8 cellular contexts compared by ENCODE assay signal in genomic region chr16:66894948-66895696, GRCh38. TPM values are rescaled to one million over a fixed set of nuclear protein-coding genes. Genes with fewer than 3 reads are reported as not detected.
DNase-seq lines count a peak whose midpoint lies in the region; ATAC-seq, FAIRE-seq and TF ChIP-seq lines count a peak whose summit lies in the region.

No MANE protein-coding gene starts in this region.

- no peak overlapping the region for H3K4me2 ChIP-seq in GM12878 (ENCODE audit: control insufficient read depth, insufficient read depth)
- H3K4me2 ChIP-seq in smooth muscle cell, result no peak overlapping the region

- DNase-seq in Ammon's horn (ENCODE audit: low spot score), result peak; percentile 93
- DNase-seq in NAMALWA (ENCODE audit: low spot score), result peak; percentile 79
- peak in 2 of 3 donors; percentile 14 to 39 for DNase-seq in T-helper 17 cell
- DNase-seq in GM12878 (ENCODE audit: low read depth, low spot score), result no peak
- peak; percentile 50 to 57 for DNase-seq in hippocampal formation (lab: John Stamatoyannopoulos, UW)
- DNase-seq in smooth muscle cell (lab: John Stamatoyannopoulos, UW; ENCODE audit: unreplicated experiment), result no peak

- H3K9ac ChIP-seq in GM12878 (ENCODE audit: control insufficient read depth, insufficient read depth, low read length) (no peak overlapping the region), smooth muscle cell (ENCODE audit: low read depth) (no peak overlapping the region)

- intact Hi-C loops in GM12878 (cut with micrococcal nuclease; ENCODE audit: unreplicated experiment), result loop anchor here (1.0 kb wide), 2 partner anchors 33 to 52 kb away; no protein-coding TSS in a partner anchor

- 47% methylated on average over 10 of the region's 11 CpGs for WGBS in GM12878 (ENCODE audit: insufficient coverage, insufficient replicate concordance, low lambda C conversion rate, missing lambda C conversion rate)
- WGBS in smooth muscle cell (ENCODE audit: low lambda C conversion rate), result 58% methylated on average over 11 of the region's 11 CpGs

- in situ Hi-C loops in GM12878 (cut with MboI), result no loop called here

- TF ChIP-seq CTCF in GM12878 (IDR thresholded peaks at IDR 0.05 in 2 of 3, conservative IDR thresholded peaks at IDR 0.05 in 1 of 3; ENCODE audit: control insufficient read depth in 2 of 3, extremely low read depth in 1 of 3, insufficient read depth in 1 of 3, low read depth in 3 of 3, low read length in 3 of 3) (peak; percentile 86 to 95 (median 91); a peak in 5 of 6 replicates), smooth muscle cell (IDR thresholded peaks at IDR 0.05; ENCODE audit: borderline replicate concordance, insufficient read depth, poor library complexity, severe bottlenecking) (peak; percentile 83)

- TF ChIP-seq EP300 in GM12878 (IDR thresholded peaks at IDR 0.05; ENCODE audit: borderline replicate concordance in 1 of 2, control insufficient read depth in 1 of 2, low read depth in 2 of 2, low read length in 2 of 2), result no peak

- no peaks in the 10 kb centered on the region for H3K27me3 Mint-ChIP-seq in T-helper 17 cell

- H3K27ac Mint-ChIP-seq in T-helper 17 cell, result peak overlapping the region; percentile 77

- H3K27ac ChIP-seq in GM12878 (ENCODE audit: control insufficient read depth, insufficient read depth) (no peak overlapping the region), smooth muscle cell (ENCODE audit: low read depth) (no peak overlapping the region)

- H2AFZ ChIP-seq in GM12878 (ENCODE audit: control insufficient read depth, low read depth, low read length) (no peak overlapping the region), smooth muscle cell (ENCODE audit: low read depth) (no peak overlapping the region)

- TF ChIP-seq RAD21 in GM12878 (IDR thresholded peaks at IDR 0.05; ENCODE audit: insufficient read depth, low read depth, low read length), result peak; percentile 89

- H3K36me3 ChIP-seq in GM12878 (ENCODE audit: control insufficient read depth in 2 of 2, insufficient read depth in 2 of 2, low read length in 1 of 2) (no peaks in the 10 kb centered on the region), smooth muscle cell (ENCODE audit: low read depth) (no peaks in the 10 kb centered on the region)

- H3K79me2 ChIP-seq in GM12878 (ENCODE audit: control insufficient read depth, insufficient read depth, low read length), result no peaks in the 10 kb centered on the region
- H3K79me2 ChIP-seq in smooth muscle cell (ENCODE audit: low read depth), result no peaks in the 10 kb centered on the region

- POLR2A ChIA-PET in GM12878 (lab: Charles Lee), result interaction anchor here (1.0 kb wide), 1 partner anchor 13 kb away, joined by 3 read pairs; no protein-coding TSS in a partner anchor

- peaks cover 11% of the 10 kb centered on the region for H3F3A ChIP-seq in smooth muscle cell (ENCODE audit: low read depth)

- SMC1A ChIA-PET in GM12878 (lab: Charles Lee; ENCODE audit: uncharacterized antibody, unreplicated experiment), result interaction anchor here (0.6 to 3.0 kb wide), 8 partner anchors 9 to 240 kb away, joined by 3 to 9 read pairs (median 3); no protein-coding TSS in a partner anchor

- H3K4me3 ChIP-seq in GM12878 (no peak overlapping the region), smooth muscle cell (no peak overlapping the region)

- H3K9me3 ChIP-seq in T-helper 17 cell (ENCODE audit: control insufficient read depth, low read length, poor library complexity, severe bottlenecking) (no peaks in the 10 kb centered on the region), GM12878 (replicated peaks; ENCODE audit: control insufficient read depth, insufficient read depth, low read length) (no peaks in the 10 kb centered on the region), smooth muscle cell (replicated peaks; ENCODE audit: low read depth) (no peaks in the 10 kb centered on the region)

- CTCF ChIA-PET in GM12878 (lab: Yijun Ruan, JAX), result interaction anchor here (0.6 to 9.7 kb wide), 21 partner anchors 8 to 123 kb away, joined by 3 to 77 read pairs (median 4); partner anchors contain the start of genes CDH16, PDP2 and RRAD

- no peaks in the 10 kb centered on the region for H3K27me3 ChIP-seq in GM12878 (replicated peaks in 1 of 2; ENCODE audit: control insufficient read depth in 2 of 2, insufficient read depth in 2 of 2, low read length in 1 of 2)
- H3K27me3 ChIP-seq in smooth muscle cell (ENCODE audit: low read depth), result no peaks in the 10 kb centered on the region

- no peak overlapping the region for H3K4me3 Mint-ChIP-seq in T-helper 17 cell

- H4K20me1 ChIP-seq in GM12878 (ENCODE audit: control insufficient read depth, insufficient read depth) (no peaks in the 10 kb centered on the region), smooth muscle cell (ENCODE audit: low read depth) (no peaks in the 10 kb centered on the region)

- TF ChIP-seq POLR2A in GM12878 (IDR thresholded peaks at IDR 0.05; ENCODE audit: low read depth, low read length), result no peak

- no TSS peak for BruUV-seq in GM12878 (replicated peaks; lab: Mats Ljungman, UMichigan)

- H3K36me3 Mint-ChIP-seq in T-helper 17 cell (ENCODE audit: low read depth), result no peaks in the 10 kb centered on the region

- H3K4me1 ChIP-seq in GM12878 (ENCODE audit: control insufficient read depth, insufficient read depth, low read length) (no peaks in the 10 kb centered on the region; the same call in 1 of the 2 replicates), smooth muscle cell (ENCODE audit: low read depth) (no peaks in the 10 kb centered on the region)

- RAD21 ChIA-PET in GM12878 (lab: Charles Lee; ENCODE audit: unreplicated experiment), result interaction anchor here (1.0 to 1.9 kb wide), 7 partner anchors 9 to 259 kb away, joined by 3 to 6 read pairs (median 4); partner anchors contain the start of gene PDP2

- peaks cover 17% of the 10 kb centered on the region for H3K4me1 Mint-ChIP-seq in T-helper 17 cell

- peak; percentile 91 for FAIRE-seq in GM12878 (lab: Jason Lieb, UNC)

- ATAC-seq in GM18868 (IDR thresholded peaks at IDR 0.05; ENCODE audit: unreplicated experiment), result peak; percentile 85
- peak; percentile 91 for ATAC-seq in T-helper 17 cell
- peak; percentile 98 for ATAC-seq in GM12878
- no peak for ATAC-seq in GM19397 (IDR thresholded peaks at IDR 0.05; ENCODE audit: unreplicated experiment)

RNA-seq across cellular contexts. Expression of gene PDP2, which starts 14.8 kb away (rescaled TPM):
- total RNA-seq in T-helper 17 cell (1 to 10 TPM; 5.8 to 8.9 TPM), GM12878 (2014; rRNA removed) (6.3 and 6.4 TPM in 2 replicates), GM12878 (2014; rRNA removed; fragmentation: Illumina TruSeq; extraction: Trizol) (6.1 and 6.4 TPM in 2 replicates), GM12878 (2021) (16.4 and 19.5 TPM in 2 replicates), smooth muscle cell (3.2 and 5.7 TPM in 2 replicates)
- 25.6 and 31.0 TPM in 2 replicates for total RNA-seq in GM12878 (2013; cell fraction: nucleolus; rRNA removed)
- 2.4 TPM for polyA plus RNA-seq in GM12878 (2011; ENCODE audit: low read depth)
- polyA plus RNA-seq in GM12878 (2011; rRNA removed) (31.1 and 33.0 TPM in 2 replicates), GM12878 (2014; fragmentation: Illumina TruSeq; extraction: Trizol) (11.4 and 19.3 TPM in 2 replicates), GM12878 (2014; fragmentation: Nextera tagmentation; extraction: Ambion mirVana) (1 to 10 TPM; 3.0 to 4.5 TPM), GM12878 (2014; rRNA removed) (8.0 and 12.5 TPM in 2 replicates), GM12878 (2016; fragmentation: Nextera tagmentation; extraction: Ambion mirVana) (1 to 10 TPM; 1.9 to 4.5 TPM), smooth muscle cell (1.1 and 1.5 TPM in 2 replicates)
- polyA plus RNA-seq in GM12878 (2011; cell fraction: cytosol; rRNA removed), result 21.9 and 22.4 TPM in 2 replicates
- 14.3 and 17.5 TPM in 2 replicates for polyA plus RNA-seq in GM12878 (2011; cell fraction: nucleus; rRNA removed)
- polyA plus RNA-seq in GM12878 (2012), result 3.7 and 6.4 TPM in 2 replicates
- 61.7 and 73.4 TPM in 2 replicates for polyA minus RNA-seq in GM12878 (2011; rRNA and poly(A)+ RNA removed)
- 9.2 and 15.0 TPM in 2 replicates for polyA minus RNA-seq in GM12878 (2011; cell fraction: cytosol; rRNA and poly(A)+ RNA removed)
- polyA minus RNA-seq in GM12878 (2011; cell fraction: nucleus; rRNA and poly(A)+ RNA removed), result 8.7 and 23.7 TPM in 2 replicates

RNA-seq across cellular contexts. Expression of gene CDH16, which starts 23.6 kb away (rescaled TPM):
- not detected for total RNA-seq in T-helper 17 cell
- not detected in 2 replicates for total RNA-seq in GM12878 (2013; cell fraction: nucleolus; rRNA removed)
- total RNA-seq in GM12878 (2014; rRNA removed), result not detected in 2 replicates
- not detected in 2 replicates for total RNA-seq in GM12878 (2014; rRNA removed; fragmentation: Illumina TruSeq; extraction: Trizol)
- total RNA-seq in GM12878 (2021), result not detected in 2 replicates
- polyA plus RNA-seq in GM12878 (2011; ENCODE audit: low read depth), result not detected
- polyA plus RNA-seq in GM12878 (2011; rRNA removed), result 0.05 TPM in 1 of 2 replicates, not detected in the other
- 0.04 and 0.05 TPM in 2 replicates for polyA plus RNA-seq in GM12878 (2011; cell fraction: cytosol; rRNA removed)
- polyA plus RNA-seq in GM12878 (2011; cell fraction: nucleus; rRNA removed), result 0.18 and 0.28 TPM in 2 replicates
- not detected in 2 replicates for polyA plus RNA-seq in GM12878 (2012)
- not detected in 2 replicates for polyA plus RNA-seq in GM12878 (2014; fragmentation: Illumina TruSeq; extraction: Trizol)
- not detected for polyA plus RNA-seq in GM12878 (2014; fragmentation: Nextera tagmentation; extraction: Ambion mirVana)
- not detected in 2 replicates for polyA plus RNA-seq in GM12878 (2014; rRNA removed)
- not detected for polyA plus RNA-seq in GM12878 (2016; fragmentation: Nextera tagmentation; extraction: Ambion mirVana)
- 1.2 TPM in 1 of 2 replicates, not detected in the other for polyA minus RNA-seq in GM12878 (2011; rRNA and poly(A)+ RNA removed)
- not detected in 2 replicates for polyA minus RNA-seq in GM12878 (2011; cell fraction: cytosol; rRNA and poly(A)+ RNA removed)
- not detected in 2 replicates for polyA minus RNA-seq in GM12878 (2011; cell fraction: nucleus; rRNA and poly(A)+ RNA removed)
- total RNA-seq in smooth muscle cell, result not detected in 2 replicates
- not detected in 2 replicates for polyA plus RNA-seq in smooth muscle cell

RNA-seq across cellular contexts. Expression of gene RRAD, which starts 30.2 kb away (rescaled TPM):
- total RNA-seq in T-helper 17 cell (under 1 TPM; 0.52 to 0.67 TPM), GM12878 (2014; rRNA removed) (6.5 and 8.5 TPM in 2 replicates), GM12878 (2014; rRNA removed; fragmentation: Illumina TruSeq; extraction: Trizol) (1.5 and 1.7 TPM in 2 replicates), GM12878 (2021) (4.0 and 4.6 TPM in 2 replicates), smooth muscle cell (7.6 and 11.7 TPM in 2 replicates)
- total RNA-seq in GM12878 (2013; cell fraction: nucleolus; rRNA removed), result 0.35 TPM in 1 of 2 replicates, not detected in the other
- 0.54 TPM for polyA plus RNA-seq in GM12878 (2011; ENCODE audit: low read depth)
- polyA plus RNA-seq in GM12878 (2011; rRNA removed) (0.75 and 2.6 TPM in 2 replicates), GM12878 (2014; fragmentation: Illumina TruSeq; extraction: Trizol) (0.41 TPM in 1 of 2 replicates, not detected in the other), GM12878 (2014; fragmentation: Nextera tagmentation; extraction: Ambion mirVana) (under 1 TPM; 0.11 to 0.64 TPM), GM12878 (2014; rRNA removed) (5.7 and 8.9 TPM in 2 replicates), GM12878 (2016; fragmentation: Nextera tagmentation; extraction: Ambion mirVana) (1 to 10 TPM; 3.0 to 8.3 TPM), smooth muscle cell (27.5 and 37.5 TPM in 2 replicates)
- 2.5 and 4.2 TPM in 2 replicates for polyA plus RNA-seq in GM12878 (2011; cell fraction: cytosol; rRNA removed)
- 2.8 and 5.9 TPM in 2 replicates for polyA plus RNA-seq in GM12878 (2011; cell fraction: nucleus; rRNA removed)
- 1.6 and 2.1 TPM in 2 replicates for polyA plus RNA-seq in GM12878 (2012)
- 0.73 and 2.0 TPM in 2 replicates for polyA minus RNA-seq in GM12878 (2011; rRNA and poly(A)+ RNA removed)
- 0.83 and 1.3 TPM in 2 replicates for polyA minus RNA-seq in GM12878 (2011; cell fraction: cytosol; rRNA and poly(A)+ RNA removed)
- 0.48 and 0.96 TPM in 2 replicates for polyA minus RNA-seq in GM12878 (2011; cell fraction: nucleus; rRNA and poly(A)+ RNA removed)

RNA-seq across cellular contexts. Expression of gene CIAO2B, which starts 39.1 kb away (rescaled TPM):
- 10 to 100 TPM; 50.3 to 51.0 TPM for total RNA-seq in T-helper 17 cell
- 6.3 and 6.8 TPM in 2 replicates for total RNA-seq in GM12878 (2013; cell fraction: nucleolus; rRNA removed)
- total RNA-seq in GM12878 (2014; rRNA removed), result 141 and 156 TPM in 2 replicates
- 69.3 and 77.2 TPM in 2 replicates for total RNA-seq in GM12878 (2014; rRNA removed; fragmentation: Illumina TruSeq; extraction: Trizol)
- total RNA-seq in GM12878 (2021), result 76.4 and 81.3 TPM in 2 replicates
- polyA plus RNA-seq in GM12878 (2011; ENCODE audit: low read depth), result 70.0 TPM
- 108 and 182 TPM in 2 replicates for polyA plus RNA-seq in GM12878 (2011; rRNA removed)
- polyA plus RNA-seq in GM12878 (2011; cell fraction: cytosol; rRNA removed), result 291 and 399 TPM in 2 replicates
- polyA plus RNA-seq in GM12878 (2011; cell fraction: nucleus; rRNA removed), result 147 and 186 TPM in 2 replicates
- polyA plus RNA-seq in GM12878 (2012), result 125 and 149 TPM in 2 replicates
- polyA plus RNA-seq in GM12878 (2014; fragmentation: Illumina TruSeq; extraction: Trizol), result 41.2 and 86.9 TPM in 2 replicates
- 100 to 1,000 TPM; 101 to 120 TPM for polyA plus RNA-seq in GM12878 (2014; fragmentation: Nextera tagmentation; extraction: Ambion mirVana)
- polyA plus RNA-seq in GM12878 (2014; rRNA removed), result 198 and 225 TPM in 2 replicates
- polyA plus RNA-seq in GM12878 (2016; fragmentation: Nextera tagmentation; extraction: Ambion mirVana), result 100 to 1,000 TPM; 226 to 241 TPM
- 145 and 173 TPM in 2 replicates for polyA minus RNA-seq in GM12878 (2011; rRNA and poly(A)+ RNA removed)
- 39.5 and 46.1 TPM in 2 replicates for polyA minus RNA-seq in GM12878 (2011; cell fraction: cytosol; rRNA and poly(A)+ RNA removed)
- polyA minus RNA-seq in GM12878 (2011; cell fraction: nucleus; rRNA and poly(A)+ RNA removed), result 18.0 and 23.7 TPM in 2 replicates
- 114 and 141 TPM in 2 replicates for total RNA-seq in smooth muscle cell
- 173 and 176 TPM in 2 replicates for polyA plus RNA-seq in smooth muscle cell

RNA-seq across cellular contexts. Expression of gene CES2, which starts 40.2 kb away (rescaled TPM):
- total RNA-seq in T-helper 17 cell (10 to 100 TPM; 33.1 to 36.8 TPM), GM12878 (2014; rRNA removed) (31.1 and 33.7 TPM in 2 replicates), GM12878 (2014; rRNA removed; fragmentation: Illumina TruSeq; extraction: Trizol) (15.1 and 17.0 TPM in 2 replicates), GM12878 (2021) (26.9 and 33.2 TPM in 2 replicates), smooth muscle cell (12.1 and 15.7 TPM in 2 replicates)
- total RNA-seq in GM12878 (2013; cell fraction: nucleolus; rRNA removed), result 49.9 and 51.4 TPM in 2 replicates
- polyA plus RNA-seq in GM12878 (2011; ENCODE audit: low read depth), result 9.2 TPM
- polyA plus RNA-seq in GM12878 (2011; rRNA removed) (9.8 and 14.1 TPM in 2 replicates), GM12878 (2014; fragmentation: Illumina TruSeq; extraction: Trizol) (16.6 and 19.6 TPM in 2 replicates), GM12878 (2014; fragmentation: Nextera tagmentation; extraction: Ambion mirVana) (1 to 10 TPM; 1.6 to 2.4 TPM), GM12878 (2014; rRNA removed) (24.0 and 28.8 TPM in 2 replicates), GM12878 (2016; fragmentation: Nextera tagmentation; extraction: Ambion mirVana) (10 to 100 TPM; 22.5 to 25.1 TPM), smooth muscle cell (26.9 and 34.3 TPM in 2 replicates)
- 16.1 and 24.3 TPM in 2 replicates for polyA plus RNA-seq in GM12878 (2011; cell fraction: cytosol; rRNA removed)
- 19.5 and 23.8 TPM in 2 replicates for polyA plus RNA-seq in GM12878 (2011; cell fraction: nucleus; rRNA removed)
- 15.2 and 16.7 TPM in 2 replicates for polyA plus RNA-seq in GM12878 (2012)
- polyA minus RNA-seq in GM12878 (2011; rRNA and poly(A)+ RNA removed), result 15.9 and 34.4 TPM in 2 replicates
- polyA minus RNA-seq in GM12878 (2011; cell fraction: cytosol; rRNA and poly(A)+ RNA removed), result 4.7 and 13.8 TPM in 2 replicates
- polyA minus RNA-seq in GM12878 (2011; cell fraction: nucleus; rRNA and poly(A)+ RNA removed), result 23.1 and 35.8 TPM in 2 replicates

Comparison
In these comparisons a context has a peak if more than half of its experiments do, and no peak if none do; other contexts are left out.
1. DNase-seq: peak in Ammon's horn (single experiment), NAMALWA (single experiment), T-helper 17 cell (2 of 3) and hippocampal formation (2 of 2); none in GM12878 (single experiment) and smooth muscle cell (single experiment).